In the genomic region with DNA sequence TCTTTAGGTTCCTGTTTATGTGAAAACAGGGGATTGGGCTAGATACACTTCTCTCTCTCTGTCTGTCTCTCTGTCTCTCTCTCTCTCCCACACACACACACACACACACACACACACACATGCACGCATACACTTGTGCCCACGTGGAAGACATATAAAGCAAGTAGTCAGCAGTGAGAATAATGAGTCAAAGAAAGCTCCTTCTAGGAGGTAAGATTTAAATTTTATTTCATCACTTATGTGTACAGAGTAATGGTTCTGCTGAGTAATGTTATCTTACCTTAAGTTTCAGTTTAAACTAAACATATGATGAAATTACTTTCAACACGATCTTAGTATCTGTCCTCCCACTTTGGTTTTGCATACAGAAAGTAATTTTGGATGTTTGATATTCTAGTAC, we compare ENCODE assay signal across 16 cellular contexts.
"Had no signal": no experiment of that assay in that cellular context is flagged by ENCODE, and none has a peak within 500 bp of the region (broad histone marks: within the 10 kb centered on the region; RNA-seq: fewer than 3 reads in every experiment).

No MANE protein-coding gene starts in this region.

- H3K4me3 Mint-ChIP-seq: activated naive CD4-positive, alpha-beta T cell treated with anti-CD3 and anti-CD28 coated beads, Interleukin-2, amount 50 U/mL, for 24 hours; mesothelial cell of epicardium; nephron had no signal

- H3K27me3 ChIP-seq: colonic mucosa, right atrium auricular region, tibial artery had no signal

- H3K36me3 ChIP-seq: colonic mucosa, lower lobe of right lung, right atrium auricular region, tibial artery had no signal

- H3K27me3 Mint-ChIP-seq: activated naive CD4-positive, alpha-beta T cell treated with anti-CD3 and anti-CD28 coated beads, Interleukin-2, amount 50 U/mL, for 24 hours had no signal

- H3K27ac ChIP-seq: colonic mucosa, lower lobe of right lung, right atrium auricular region, tibial artery had no signal

- ATAC-seq: lower lobe of right lung; stimulated activated naive CD8-positive, alpha-beta T cell treated with anti-CD3 and anti-CD28 coated beads, Interleukin-15, Interleukin-2, amounts not matched to agents 100 U/mL and 50 U/mL, for 24 hours had no signal

- H3K4me1 Mint-ChIP-seq: activated naive CD4-positive, alpha-beta T cell treated with anti-CD3 and anti-CD28 coated beads, Interleukin-2, amount 50 U/mL, for 24 hours had no signal

- H3K27ac Mint-ChIP-seq: activated naive CD4-positive, alpha-beta T cell treated with anti-CD3 and anti-CD28 coated beads, Interleukin-2, amount 50 U/mL, for 24 hours; mesothelial cell of epicardium; nephron had no signal

- H3K36me3 Mint-ChIP-seq: activated naive CD4-positive, alpha-beta T cell treated with anti-CD3 and anti-CD28 coated beads, Interleukin-2, amount 50 U/mL, for 24 hours; mesothelial cell of epicardium had no signal

- H3K9me3 ChIP-seq: colonic mucosa, lower lobe of right lung, right atrium auricular region, tibial artery had no signal

- H3K4me3 ChIP-seq: colonic mucosa, lower lobe of right lung, right atrium auricular region, tibial artery had no signal

- H3K9me3 Mint-ChIP-seq: activated naive CD4-positive, alpha-beta T cell treated with anti-CD3 and anti-CD28 coated beads, Interleukin-2, amount 50 U/mL, for 24 hours had no signal

- H3K4me1 ChIP-seq: colonic mucosa, lower lobe of right lung, right atrium auricular region, tibial artery had no signal

- DNase-seq: activated CD4-positive, alpha-beta T cell treated with anti-CD3 and anti-CD28 coated beads, Interleukin-2, amount 50 U/mL, for 4 hours; activated gamma-delta T cell; amniotic stem cell; central memory CD4-positive, alpha-beta T cell; colonic mucosa; hippocampal formation; islet precursor cell; lower lobe of right lung; stimulated activated naive CD8-positive, alpha-beta T cell treated with anti-CD3 and anti-CD28 coated beads, Interleukin-15, Interleukin-2, amounts not matched to agents 100 U/mL and 50 U/mL, for 24 hours; substantia nigra; SW 1271; tibial artery had no signal
